14 cellular contexts compared by ENCODE assay signal in the genomic region with DNA sequence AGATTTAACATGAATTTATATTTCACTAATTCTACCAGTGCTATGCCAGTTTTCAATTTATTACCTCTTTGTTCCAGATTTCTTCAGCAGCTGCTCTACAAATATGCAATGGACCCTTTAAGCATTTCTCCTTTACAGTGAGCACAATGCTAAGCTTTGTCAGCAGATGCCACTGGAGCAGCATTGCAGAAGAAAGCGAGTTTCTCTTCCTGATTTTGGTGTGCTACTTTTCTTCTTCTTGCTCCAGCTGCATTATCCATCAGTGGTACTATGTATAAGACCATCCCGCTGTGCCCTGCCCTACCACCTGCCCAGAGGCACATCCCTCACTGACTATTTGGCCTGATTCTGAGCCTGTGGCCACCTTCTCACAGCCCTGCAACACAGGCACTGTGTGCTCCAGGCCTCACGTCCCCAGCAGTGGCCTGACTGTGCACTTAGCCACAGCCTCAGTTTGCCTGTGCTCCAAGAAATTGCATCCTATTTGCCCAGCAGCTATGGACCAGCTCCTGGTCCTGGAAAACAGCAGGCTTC.
DNase-seq lines count a peak whose midpoint lies in the region; ATAC-seq and TF ChIP-seq lines count a peak whose summit lies in the region.
"Had no signal": no experiment of that assay in that cellular context is flagged by ENCODE, and none has a peak within 500 bp of the region (broad histone marks: within the 10 kb centered on the region; RNA-seq: fewer than 3 reads in every experiment).

No MANE protein-coding gene starts in this region.

- TF ChIP-seq CTCF in stomach (IDR thresholded peaks at IDR 0.05) = no peak

- no peak overlapping the region for H3K27ac ChIP-seq in stomach

- no peaks in the 10 kb centered on the region for H3K36me3 ChIP-seq in stomach
- H3K36me3 ChIP-seq: transverse colon had no signal

- 73 to 87% (median 84%) methylated on average over 3 of the region's 3 CpGs for WGBS in stomach, 5 donors

- peaks cover 2% of the 10 kb centered on the region for H3K9me3 Mint-ChIP-seq in activated naive CD8-positive, alpha-beta T cell treated with anti-CD3 and anti-CD28 coated beads, Interleukin-2, amount 10 ng/mL, durations not matched to agents 7 days and 5 days
- H3K9me3 Mint-ChIP-seq in activated naive CD8-positive, alpha-beta T cell treated with anti-CD3 and anti-CD28 coated beads for 36 hours = no peaks in the 10 kb centered on the region
- H3K9me3 Mint-ChIP-seq in stimulated activated naive B cell treated with anti-CD40 and anti-IgM and Interleukin-4, amounts not matched to agents 10 μg/mL and 1 μg/mL and 100 μg/mL, for 72 hours = peaks cover 0 to 1% of the 10 kb centered on the region in 2 donors
- H3K9me3 Mint-ChIP-seq: natural killer cell treated with Interleukin-12 subunit alpha and Interleukin-12 subunit beta and Interleukin-15 and Interleukin-18, amount 100 ng/mL, for 72 hours had no signal

- POLR2A ChIA-PET in activated naive CD8-positive, alpha-beta T cell treated with anti-CD3 and anti-CD28 coated beads, Interleukin-2, amount 10 ng/mL, durations not matched to agents 7 days and 5 days (lab: Charles Lee) = interaction anchor here (1.1 kb wide), 1 partner anchor 235 kb away, joined by 4 read pairs; no protein-coding TSS in a partner anchor

- ATAC-seq in activated naive CD8-positive, alpha-beta T cell treated with anti-CD3 and anti-CD28 coated beads, Interleukin-2, amount 10 ng/mL, durations not matched to agents 7 days and 5 days (ENCODE audit: low read depth) = no peak
- ATAC-seq in HG02885 (IDR thresholded peaks at IDR 0.05; ENCODE audit: poor library complexity, unreplicated experiment) = peak; percentile 62
- ATAC-seq in stimulated activated naive B cell treated with anti-CD40 and anti-IgM and Interleukin-4, amounts not matched to agents 10 μg/mL and 1 μg/mL and 100 μg/mL, for 72 hours (replicated peaks) = peak; percentile 82 to 84
- ATAC-seq: natural killer cell treated with Interleukin-12 subunit alpha and Interleukin-12 subunit beta and Interleukin-15 and Interleukin-18, amount 100 ng/mL, for 72 hours had no signal

- no peak for TF ChIP-seq EP300 in stomach (IDR thresholded peaks at IDR 0.05)

- no peak for TF ChIP-seq POLR2A in stomach (IDR thresholded peaks at IDR 0.05)

- peaks cover 2% of the 10 kb centered on the region for H3K27me3 Mint-ChIP-seq in activated naive CD8-positive, alpha-beta T cell treated with anti-CD3 and anti-CD28 coated beads, Interleukin-2, amount 10 ng/mL, durations not matched to agents 7 days and 5 days
- H3K27me3 Mint-ChIP-seq in activated naive CD8-positive, alpha-beta T cell treated with anti-CD3 and anti-CD28 coated beads for 36 hours = peaks cover 3% of the 10 kb centered on the region
- no peaks in the 10 kb centered on the region for H3K27me3 Mint-ChIP-seq in stimulated activated naive B cell treated with anti-CD40 and anti-IgM and Interleukin-4, amounts not matched to agents 10 μg/mL and 1 μg/mL and 100 μg/mL, for 72 hours
- H3K27me3 Mint-ChIP-seq: natural killer cell treated with Interleukin-12 subunit alpha and Interleukin-12 subunit beta and Interleukin-15 and Interleukin-18, amount 100 ng/mL, for 72 hours had no signal

- H3K4me3 ChIP-seq in stomach = no peak overlapping the region
- H3K4me3 ChIP-seq: transverse colon had no signal

- no peaks in the 10 kb centered on the region for H3K36me3 Mint-ChIP-seq in activated naive CD8-positive, alpha-beta T cell treated with anti-CD3 and anti-CD28 coated beads, Interleukin-2, amount 10 ng/mL, durations not matched to agents 7 days and 5 days
- H3K36me3 Mint-ChIP-seq in activated naive CD8-positive, alpha-beta T cell treated with anti-CD3 and anti-CD28 coated beads for 36 hours = no peaks in the 10 kb centered on the region
- H3K36me3 Mint-ChIP-seq in stimulated activated naive B cell treated with anti-CD40 and anti-IgM and Interleukin-4, amounts not matched to agents 10 μg/mL and 1 μg/mL and 100 μg/mL, for 72 hours = no peaks in the 10 kb centered on the region
- H3K36me3 Mint-ChIP-seq: natural killer cell treated with Interleukin-12 subunit alpha and Interleukin-12 subunit beta and Interleukin-15 and Interleukin-18, amount 100 ng/mL, for 72 hours had no signal

- intact Hi-C loops in stomach (cut with DNase I; ENCODE audit: low total_unique reads) = no loop called here

- H3K9me3 ChIP-seq in stomach = no peaks in the 10 kb centered on the region
- H3K9me3 ChIP-seq: transverse colon had no signal

- peak overlapping the region; percentile 18 for H3K27ac Mint-ChIP-seq in activated naive CD8-positive, alpha-beta T cell treated with anti-CD3 and anti-CD28 coated beads, Interleukin-2, amount 10 ng/mL, durations not matched to agents 7 days and 5 days
- H3K27ac Mint-ChIP-seq in activated naive CD8-positive, alpha-beta T cell treated with anti-CD3 and anti-CD28 coated beads for 36 hours = no peak overlapping the region
- peak overlapping the region; percentile 63 for H3K27ac Mint-ChIP-seq in stimulated activated naive B cell treated with anti-CD40 and anti-IgM and Interleukin-4, amounts not matched to agents 10 μg/mL and 1 μg/mL and 100 μg/mL, for 72 hours

- peaks cover 12% of the 10 kb centered on the region for H3K4me1 Mint-ChIP-seq in activated naive CD8-positive, alpha-beta T cell treated with anti-CD3 and anti-CD28 coated beads, Interleukin-2, amount 10 ng/mL, durations not matched to agents 7 days and 5 days
- H3K4me1 Mint-ChIP-seq in activated naive CD8-positive, alpha-beta T cell treated with anti-CD3 and anti-CD28 coated beads for 36 hours = peaks cover 16% of the 10 kb centered on the region
- H3K4me1 Mint-ChIP-seq in stimulated activated naive B cell treated with anti-CD40 and anti-IgM and Interleukin-4, amounts not matched to agents 10 μg/mL and 1 μg/mL and 100 μg/mL, for 72 hours = peaks cover 28 to 48% of the 10 kb centered on the region in 2 donors

- H3K27me3 ChIP-seq in stomach = no peaks in the 10 kb centered on the region
- H3K27me3 ChIP-seq: transverse colon had no signal

- DNase-seq in activated naive CD8-positive, alpha-beta T cell treated with anti-CD3 and anti-CD28 coated beads, Interleukin-2, amount 10 ng/mL, durations not matched to agents 7 days and 5 days = no peak
- DNase-seq in activated naive CD8-positive, alpha-beta T cell treated with anti-CD3 and anti-CD28 coated beads for 36 hours = no peak
- DNase-seq in NOMO-1 treated with dmso at 0.1 percent for 144 hours (lab: John Stamatoyannopoulos, UW; ENCODE audit: unreplicated experiment) (peak; percentile 51), NCI-H128 (lab: John Stamatoyannopoulos, UW; ENCODE audit: unreplicated experiment) (no peak), NCI-H1436 (lab: John Stamatoyannopoulos, UW) (no peak), stomach (no peak)
- no peak for DNase-seq in stimulated activated naive B cell treated with anti-CD40 and anti-IgM and Interleukin-4, amounts not matched to agents 10 μg/mL and 1 μg/mL and 100 μg/mL, for 72 hours
- DNase-seq: activated gamma-delta T cell; effector CD4-positive, alpha-beta T cell; NCI-H2227 treated with DMSO at 0.1 percent for 48 hours; stimulated activated CD4-positive, alpha-beta T cell treated with anti-CD3 and anti-CD28 coated beads, Interleukin-4, amount 100 ng/mL, for 24 hours; transverse colon had no signal

- H3K4me3 Mint-ChIP-seq in activated naive CD8-positive, alpha-beta T cell treated with anti-CD3 and anti-CD28 coated beads, Interleukin-2, amount 10 ng/mL, durations not matched to agents 7 days and 5 days = no peak overlapping the region
- H3K4me3 Mint-ChIP-seq in activated naive CD8-positive, alpha-beta T cell treated with anti-CD3 and anti-CD28 coated beads for 36 hours = no peak overlapping the region
- no peak overlapping the region for H3K4me3 Mint-ChIP-seq in stimulated activated naive B cell treated with anti-CD40 and anti-IgM and Interleukin-4, amounts not matched to agents 10 μg/mL and 1 μg/mL and 100 μg/mL, for 72 hours
- H3K4me3 Mint-ChIP-seq: natural killer cell treated with Interleukin-12 subunit alpha and Interleukin-12 subunit beta and Interleukin-15 and Interleukin-18, amount 100 ng/mL, for 72 hours had no signal

- H3K4me1 ChIP-seq in stomach = no peaks in the 10 kb centered on the region
